ENCODE assay signal across 21 cellular contexts in genomic region chr4:180160195-180160985, GRCh38.
DNase-seq lines count a peak whose midpoint lies in the region; ATAC-seq, FAIRE-seq and TF ChIP-seq lines count a peak whose summit lies in the region.
"Had no signal": no experiment of that assay in that cellular context is flagged by ENCODE, and none has a peak within 500 bp of the region (broad histone marks: within the 10 kb centered on the region; RNA-seq: fewer than 3 reads in every experiment).

No MANE protein-coding gene starts in this region.

- no peaks in the 10 kb centered on the region for H3K27me3 ChIP-seq in IMR-90 (ENCODE audit: control insufficient read depth, insufficient read depth, low read length)
- no peaks in the 10 kb centered on the region for H3K27me3 ChIP-seq in astrocyte (ENCODE audit: insufficient read depth, low read length)
- H3K27me3 ChIP-seq in mesenchymal stem cell (ENCODE audit: control insufficient read depth in 1 of 2, insufficient read depth in 1 of 2, low read length in 2 of 2), result no peaks in the 10 kb centered on the region

- no peak overlapping the region for H2AK9ac ChIP-seq in IMR-90 (replicated peaks; ENCODE audit: low read depth, low read length, poor library complexity)

- H4K20me1 ChIP-seq in IMR-90 (ENCODE audit: insufficient read depth, low read length), result no peaks in the 10 kb centered on the region
- no peaks in the 10 kb centered on the region for H4K20me1 ChIP-seq in astrocyte (ENCODE audit: insufficient read depth, low read length)

- TF ChIP-seq CTCF in IMR-90 (conservative IDR thresholded peaks at IDR 0.05; ENCODE audit: low read depth, low read length) (no peak), astrocyte (IDR thresholded peaks at IDR 0.05; ENCODE audit: insufficient read depth, low read depth, low read length) (no peak)

- H2AK5ac ChIP-seq in IMR-90 (ENCODE audit: low read depth, low read length) (no peak overlapping the region), mesenchymal stem cell (ENCODE audit: low read length, severe bottlenecking) (peak overlapping the region; percentile 93)

- H4K8ac ChIP-seq in IMR-90 (ENCODE audit: low read depth in 2 of 2, low read length in 2 of 2), result no peak overlapping the region
- no peak overlapping the region for H4K8ac ChIP-seq in mesenchymal stem cell (ENCODE audit: low read length)

- H3K18ac ChIP-seq in IMR-90 (ENCODE audit: low read depth, low read length), result no peak overlapping the region
- no peak overlapping the region for H3K18ac ChIP-seq in mesenchymal stem cell (ENCODE audit: low read depth in 1 of 2, low read length in 2 of 2)

- H3K79me1 ChIP-seq in IMR-90 (ENCODE audit: low read depth in 1 of 2, low read length in 2 of 2), result no peaks in the 10 kb centered on the region
- no peaks in the 10 kb centered on the region for H3K79me1 ChIP-seq in mesenchymal stem cell (replicated peaks; ENCODE audit: low read length, poor library complexity, severe bottlenecking)

- H3K56ac ChIP-seq in IMR-90 (ENCODE audit: extremely low read depth, insufficient read depth, low read length), result no peak overlapping the region

- no peak for TF ChIP-seq POLR2A in IMR-90 (IDR thresholded peaks at IDR 0.05; ENCODE audit: low read depth, low read length)

- H3K14ac ChIP-seq in IMR-90 (replicated peaks; ENCODE audit: low read depth, low read length) (no peak overlapping the region), mesenchymal stem cell (ENCODE audit: low read length in 2 of 2) (no peak overlapping the region)

- H2BK12ac ChIP-seq in mesenchymal stem cell (ENCODE audit: low read length in 2 of 2), result no peak overlapping the region

- intact Hi-C loops in IMR-90 (cut with micrococcal nuclease), result no loop called here

- WGBS in IMR-90 (ENCODE audit: extremely low coverage in 2 of 2, insufficient read length in 1 of 2), 2 experiments, result 60% methylated on average over 1 of the region's 8 CpGs; no CpG with 5 or more reads in 1 of the 2 experiments
- 87% methylated on average over 7 of the region's 8 CpGs for WGBS in mesenchymal stem cell

- H3K27ac ChIP-seq in IMR-90 (ENCODE audit: insufficient read depth, low read length), result no peak overlapping the region
- H3K27ac ChIP-seq in astrocyte (ENCODE audit: low read depth, low read length), result no peak overlapping the region
- H3K27ac ChIP-seq in mesenchymal stem cell (ENCODE audit: low read length, poor library complexity, severe bottlenecking), result peak overlapping the region; percentile 96
- H3K27ac ChIP-seq: C4-2B, KMS-11 had no signal

- H2BK20ac ChIP-seq in IMR-90 (ENCODE audit: low read depth, low read length), result 0 out of 2 replicates have a peak overlapping the region, but pooled peaks have one; percentile 13

- dilution Hi-C loops in IMR-90 (cut with HindIII; ENCODE audit: low sequenced_read_pairs, unreplicated experiment), result no loop called here

- ATAC-seq in IMR-90 (ENCODE audit: low read depth), result no peak
- ATAC-seq: SK-N-SH treated with all-trans-retinoic acid at 6 μM for 48 hours had no signal

- H2BK5ac ChIP-seq in IMR-90 (ENCODE audit: low read depth, low read length, poor library complexity, severe bottlenecking), result no peak overlapping the region
- H2BK5ac ChIP-seq in mesenchymal stem cell (ENCODE audit: low read depth, low read length, poor library complexity, severe bottlenecking), result peak overlapping the region; percentile 79

- H3K9me3 ChIP-seq in IMR-90 (ENCODE audit: control insufficient read depth, insufficient read depth, low read length) (no peaks in the 10 kb centered on the region), astrocyte (ENCODE audit: insufficient read depth, low read depth, low read length) (no peaks in the 10 kb centered on the region), mesenchymal stem cell (ENCODE audit: control insufficient read depth, low read length) (no peaks in the 10 kb centered on the region)

- peak; percentile 26 for FAIRE-seq in astrocyte (lab: Jason Lieb, UNC)
- FAIRE-seq: H54 had no signal

- no peak overlapping the region for H3K4me2 ChIP-seq in IMR-90 (ENCODE audit: low read depth, low read length)
- no peak overlapping the region for H3K4me2 ChIP-seq in astrocyte (ENCODE audit: low read length)
- H3K4me2 ChIP-seq in mesenchymal stem cell (ENCODE audit: low read length, poor library complexity, severe bottlenecking), result no peak overlapping the region
- H3K4me2 ChIP-seq: KMS-11 had no signal

- H3K79me2 ChIP-seq in astrocyte (ENCODE audit: insufficient read depth, low read length), result no peaks in the 10 kb centered on the region

- H3K27ac Mint-ChIP-seq in astrocyte (ENCODE audit: unreplicated experiment), result no peak overlapping the region

- H3K4ac ChIP-seq in IMR-90 (ENCODE audit: low read depth, low read length) (no peak overlapping the region), mesenchymal stem cell (ENCODE audit: low read depth in 1 of 2, low read length in 2 of 2) (no peak overlapping the region)

- no TSS peak for BruUV-seq in IMR-90 (replicated peaks; lab: Mats Ljungman, UMichigan)

- H4K5ac ChIP-seq in IMR-90 (ENCODE audit: low read depth, low read length), result no peak overlapping the region

- H3K23ac ChIP-seq in IMR-90 (ENCODE audit: low read depth, low read length) (no peak overlapping the region), mesenchymal stem cell (ENCODE audit: low read length in 2 of 2) (no peak overlapping the region)

- no peak for TF ChIP-seq RAD21 in IMR-90 (IDR thresholded peaks at IDR 0.05; ENCODE audit: low read length)

- no peak overlapping the region for H3K4me3 Mint-ChIP-seq in astrocyte (ENCODE audit: unreplicated experiment)

- H3K9ac ChIP-seq in IMR-90 (ENCODE audit: low read depth, low read length), result no peak overlapping the region
- no peak overlapping the region for H3K9ac ChIP-seq in astrocyte (ENCODE audit: low read length)
- no peak overlapping the region for H3K9ac ChIP-seq in mesenchymal stem cell (ENCODE audit: low read length)
- H3K9ac ChIP-seq: KMS-11 had no signal

- H3K4me1 Mint-ChIP-seq in astrocyte (ENCODE audit: low read depth, unreplicated experiment), result peaks cover 11% of the 10 kb centered on the region

- H3K9me1 ChIP-seq in IMR-90 (ENCODE audit: insufficient read depth, low read length), result no peaks in the 10 kb centered on the region; the same call in 1 of the 2 replicates

- H3K9me3 Mint-ChIP-seq in astrocyte (ENCODE audit: unreplicated experiment), result no peaks in the 10 kb centered on the region

- POLR2A ChIA-PET in IMR-90 (lab: Charles Lee; ENCODE audit: unreplicated experiment), result no interaction called here

- H3K36me3 ChIP-seq in IMR-90 (ENCODE audit: control insufficient read depth, insufficient read depth, low read length), result no peaks in the 10 kb centered on the region
- no peaks in the 10 kb centered on the region for H3K36me3 ChIP-seq in astrocyte (ENCODE audit: insufficient read depth, low read length)
- no peaks in the 10 kb centered on the region for H3K36me3 ChIP-seq in mesenchymal stem cell (ENCODE audit: control insufficient read depth in 1 of 2, insufficient read depth in 2 of 2, low read depth in 1 of 2, low read length in 2 of 2)

- H2AFZ ChIP-seq in IMR-90 (replicated peaks; ENCODE audit: low read length, poor library complexity), result no peak overlapping the region
- peak overlapping the region; percentile 35 for H2AFZ ChIP-seq in astrocyte (ENCODE audit: low read depth, low read length)
- no peak overlapping the region for H2AFZ ChIP-seq in mesenchymal stem cell (ENCODE audit: low read depth, low read length)

- no peak overlapping the region for H3K4me3 ChIP-seq in IMR-90 (ENCODE audit: insufficient read depth, low read depth, low read length)
- H3K4me3 ChIP-seq in astrocyte (ENCODE audit: insufficient read depth, low read depth, low read length), result no peak overlapping the region
- no peak overlapping the region for H3K4me3 ChIP-seq in mesenchymal stem cell (ENCODE audit: insufficient read depth in 1 of 2, low read depth in 1 of 2, low read length in 2 of 2)

- in situ Hi-C loops in IMR-90 (cut with MboI; ENCODE audit: low sequenced_read_pairs), result no loop called here

- H2BK15ac ChIP-seq in IMR-90 (ENCODE audit: low read depth, low read length), result no peak overlapping the region
- no peak overlapping the region for H2BK15ac ChIP-seq in mesenchymal stem cell (ENCODE audit: low read depth, poor library complexity, severe bottlenecking)

- peak; percentile 23 for DNase-seq in IMR-90
- peak; percentile 30 for DNase-seq in astrocyte (ENCODE audit: low read depth)
- no peak for DNase-seq in mesenchymal stem cell
- no peak for DNase-seq in NCI-H1694 (lab: John Stamatoyannopoulos, UW)
- no peak for DNase-seq in hypothalamus (lab: John Stamatoyannopoulos, UW)
- DNase-seq in NCI-H128 (lab: John Stamatoyannopoulos, UW; ENCODE audit: unreplicated experiment), result no peak
- DNase-seq in T1000 (lab: John Stamatoyannopoulos, UW), result no peak
- DNase-seq: ACHN; AML-193; DMS79; NCI-H1417 treated with DMSO at 0.1 percent for 48 hours; NCI-H2029; NCI-H345; NCI-H526 treated with DMSO at 0.1 percent for 48 hours; NK-92 treated with Interleukin-12 subunit alpha and Interleukin-12 subunit beta, amount 100 ng/mL, for 24 hours; RPMI8226; SHP77 treated with DMSO at 0.1 percent for 48 hours had no signal

- H3K27me3 Mint-ChIP-seq in astrocyte (ENCODE audit: low read depth, unreplicated experiment), result no peaks in the 10 kb centered on the region

- H4K91ac ChIP-seq in IMR-90 (ENCODE audit: insufficient read depth, low read depth, low read length) (no peak overlapping the region), mesenchymal stem cell (ENCODE audit: low read length) (no peak overlapping the region)

- H2BK120ac ChIP-seq in IMR-90 (ENCODE audit: low read depth, low read length) (no peak overlapping the region), mesenchymal stem cell (ENCODE audit: low read depth, low read length) (no peak overlapping the region)

- no peaks in the 10 kb centered on the region for H3K36me3 Mint-ChIP-seq in astrocyte (ENCODE audit: low read depth, unreplicated experiment)

- no peaks in the 10 kb centered on the region; the same call in 1 of the 2 replicates for H3K4me1 ChIP-seq in IMR-90 (ENCODE audit: control insufficient read depth, insufficient read depth, low read length)
- no peaks in the 10 kb centered on the region for H3K4me1 ChIP-seq in astrocyte (ENCODE audit: insufficient read depth, low read length)
- H3K4me1 ChIP-seq in mesenchymal stem cell (ENCODE audit: control insufficient read depth, insufficient read depth, low read depth, low read length), result peaks cover 1% of the 10 kb centered on the region

- CTCF ChIA-PET in IMR-90 (lab: Yijun Ruan, JAX), result no interaction called here

TF ChIP-seq in IMR-90, 13 proteins besides CTCF, POLR2A, EP300 and RAD21 (continues in another document):
- TF ChIP-seq MXI1 (IDR thresholded peaks at IDR 0.05; ENCODE audit: borderline replicate concordance, low read depth, low read length), result no peak
- TF ChIP-seq FOS (IDR thresholded peaks at IDR 0.05; ENCODE audit: low read depth, low read length), result no peak
- TF ChIP-seq USF2 (IDR thresholded peaks at IDR 0.05; ENCODE audit: low read depth, low read length), result no peak
- TF ChIP-seq RFX5 (IDR thresholded peaks at IDR 0.05; ENCODE audit: low read depth, low read length), result no peak

Comparison
In these comparisons a context has a peak if more than half of its experiments do, and no peak if none do; other contexts are left out.
1. DNase-seq: peak in IMR-90 (single experiment) and astrocyte (single experiment); none in mesenchymal stem cell (single experiment), NCI-H1694 (single experiment), hypothalamus (0 of 51), NCI-H128 (single experiment) and T1000 (single experiment).